ENCODE assay signal across 1 cellular context in genomic region chr2:151217343-151217742, GRCh38.
TF ChIP-seq lines count a peak whose summit lies in the region.

No MANE protein-coding gene starts in this region.

TF ChIP-seq in GM23338, 12 proteins besides CTCF, POLR2A, EP300 and RAD21 (continued from another document):
- no peak for TF ChIP-seq ZNF462 (CRISPR knock-in tag; IDR thresholded peaks at IDR 0.05)
- TF ChIP-seq NANOG (IDR thresholded peaks at IDR 0.05; ENCODE audit: borderline replicate concordance) = no peak
- TF ChIP-seq CREB1 (CRISPR knock-in tag; IDR thresholded peaks at IDR 0.05; ENCODE audit: low read depth) = no peak
- no peak for TF ChIP-seq STAT1 (IDR thresholded peaks at IDR 0.05; ENCODE audit: unreplicated experiment)
- TF ChIP-seq EZH2 (IDR thresholded peaks at IDR 0.05; ENCODE audit: low read depth, unreplicated experiment) = no peak
- TF ChIP-seq REST (IDR thresholded peaks at IDR 0.05; ENCODE audit: unreplicated experiment) = no peak
- no peak for TF ChIP-seq EZH2phosphoT487 (IDR thresholded peaks at IDR 0.05; ENCODE audit: unreplicated experiment)
- no peak for TF ChIP-seq ETS1 (IDR thresholded peaks at IDR 0.05)
- no peak for TF ChIP-seq JUNB (IDR thresholded peaks at IDR 0.05; ENCODE audit: unreplicated experiment)
